1 cellular context compared by ENCODE assay signal in the genomic region with DNA sequence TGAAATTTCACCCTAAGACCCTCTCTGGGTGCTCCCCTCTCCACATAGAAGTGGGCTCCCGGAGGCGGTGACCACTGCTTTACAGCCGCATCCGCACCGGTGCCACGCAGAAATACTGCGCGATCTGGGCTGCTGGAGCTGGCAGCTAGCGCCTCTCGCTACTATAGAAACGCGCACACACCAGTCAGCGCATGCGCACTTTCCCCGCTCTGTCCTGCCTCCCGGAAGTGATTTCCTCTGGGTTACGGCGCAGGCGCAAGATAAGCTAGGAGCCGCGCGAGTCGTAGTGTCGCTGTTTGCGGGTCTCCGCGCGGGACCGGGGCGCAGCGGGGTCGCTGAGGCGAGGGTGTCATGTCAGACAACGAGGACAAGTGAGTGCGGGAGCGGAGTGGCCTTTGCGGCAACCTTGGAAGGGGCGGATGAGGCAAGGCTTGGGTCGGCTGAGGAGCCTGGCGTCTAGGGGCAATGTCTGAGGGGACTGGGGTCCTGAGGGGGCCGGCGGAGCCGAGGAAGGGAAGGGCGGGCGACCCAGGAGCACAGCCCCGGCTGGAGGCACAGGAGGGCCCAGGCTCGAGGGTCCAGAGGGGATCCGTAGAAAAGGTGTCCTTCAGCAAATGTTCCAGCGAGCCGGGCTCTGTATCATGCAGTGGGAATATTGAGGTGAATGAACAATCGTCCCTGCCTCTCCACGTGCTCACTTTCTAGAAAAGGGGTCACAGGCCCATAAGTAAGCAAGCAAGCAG.
TF ChIP-seq lines count a peak whose summit lies in the region.

A gene (minus strand): TSS at position 165 of the 743 bp plus-strand sequence. CDS start 452 bp downstream, outside the sequence.
A gene (plus strand): TSS at position 263 of the 743 bp plus-strand sequence. CDS start 89 bp downstream, at position 352.

TF ChIP-seq in HepG2, 621 proteins besides CTCF, POLR2A, EP300 and RAD21 (continued from another document):
- TF ChIP-seq FOXP1 (IDR thresholded peaks at IDR 0.05) (no peak), FOXP1 (CRISPR knock-in tag; IDR thresholded peaks at IDR 0.05) (no peak), TBX2 (CRISPR knock-in tag; IDR thresholded peaks at IDR 0.05; ENCODE audit: borderline replicate concordance) (no peak; the same call in 1 of the 2 replicates), NCOA5 (CRISPR knock-in tag; IDR thresholded peaks at IDR 0.05) (no peak), ZNF652 (CRISPR knock-in tag; IDR thresholded peaks at IDR 0.05; ENCODE audit: borderline replicate concordance, low read depth) (no peak)
